ENCODE assay signal across 12 cellular contexts in genomic region chr6:106534564-106534982, GRCh38.
A peak's percentile ranks its signal among the peaks of the same experiment; 100 is the strongest.
DNase-seq lines count a peak whose midpoint lies in the region; ATAC-seq and TF ChIP-seq lines count a peak whose summit lies in the region.
"Had no signal": no experiment of that assay in that cellular context is flagged by ENCODE, and none has a peak within 500 bp of the region (broad histone marks: within the 10 kb centered on the region; RNA-seq: fewer than 3 reads in every experiment).

No MANE protein-coding gene starts in this region.

- no peak for TF ChIP-seq CTCF in CD4-positive, alpha-beta T cell (IDR thresholded peaks at IDR 0.05)

- H3K4me3 Mint-ChIP-seq in CD4-positive, alpha-beta T cell: no peak overlapping the region
- H3K4me3 Mint-ChIP-seq in activated T-cell treated with anti-CD3 and anti-CD28 coated beads, Interleukin-2, amount 50 U/mL, for 72 hours: peak overlapping the region; percentile 38 to 72
- peak overlapping the region in 2 of 8 donors; percentile 17 to 75 for H3K4me3 Mint-ChIP-seq in naive B cell

- H3K27ac Mint-ChIP-seq in CD4-positive, alpha-beta T cell: peak overlapping the region; percentile 17
- H3K27ac Mint-ChIP-seq in activated T-cell treated with anti-CD3 and anti-CD28 coated beads, Interleukin-2, amount 50 U/mL, for 72 hours: peak overlapping the region; percentile 83
- peak overlapping the region; percentile 23 to 84 (median 72) for H3K27ac Mint-ChIP-seq in naive B cell

- H3K9me3 Mint-ChIP-seq in CD4-positive, alpha-beta T cell: no peaks in the 10 kb centered on the region
- H3K9me3 Mint-ChIP-seq in activated T-cell treated with anti-CD3 and anti-CD28 coated beads, Interleukin-2, amount 50 U/mL, for 72 hours: no peaks in the 10 kb centered on the region
- no peaks in the 10 kb centered on the region for H3K9me3 Mint-ChIP-seq in naive B cell

- peaks cover 90% of the 10 kb centered on the region for H3K4me1 Mint-ChIP-seq in CD4-positive, alpha-beta T cell (ENCODE audit: low read depth)
- peaks cover 91% of the 10 kb centered on the region for H3K4me1 Mint-ChIP-seq in activated T-cell treated with anti-CD3 and anti-CD28 coated beads, Interleukin-2, amount 50 U/mL, for 72 hours (ENCODE audit: low read depth)
- H3K4me1 Mint-ChIP-seq in naive B cell: peaks cover 52 to 65% (median 64%) of the 10 kb centered on the region in 3 donors

- peak in 2 of 10 experiments; percentile 28 to 46 for DNase-seq in CD4-positive, alpha-beta T cell
- peak; percentile 75 to 77 for DNase-seq in activated T-cell treated with anti-CD3 and anti-CD28 coated beads, Interleukin-2, amount 50 U/mL, for 72 hours
- DNase-seq in naive B cell (no peak), DMS53 (lab: John Stamatoyannopoulos, UW) (no peak), NAMALWA (ENCODE audit: low spot score) (no peak), SK-N-DZ (ENCODE audit: low spot score) (no peak), NCI-H146 treated with DMSO at 0.1 percent for 48 hours (lab: John Stamatoyannopoulos, UW; ENCODE audit: unreplicated experiment) (no peak)
- DNase-seq: caudate nucleus, MM.1S, NCI-H526 treated with DMSO at 0.1 percent for 48 hours, spleen had no signal

- peaks cover 94% of the 10 kb centered on the region for H3K36me3 Mint-ChIP-seq in CD4-positive, alpha-beta T cell (ENCODE audit: low read depth)
- peaks cover 13 to 32% of the 10 kb centered on the region in 2 donors for H3K36me3 Mint-ChIP-seq in activated T-cell treated with anti-CD3 and anti-CD28 coated beads, Interleukin-2, amount 50 U/mL, for 72 hours (ENCODE audit: insufficient read depth in 2 of 2)
- H3K36me3 Mint-ChIP-seq in naive B cell: peaks cover 46 to 58% of the 10 kb centered on the region in 2 donors

- no peaks in the 10 kb centered on the region for H3K9me3 ChIP-seq in CD4-positive, alpha-beta T cell (ENCODE audit: control insufficient read depth, low read length)
- H3K9me3 ChIP-seq: spleen had no signal

- H3K27me3 Mint-ChIP-seq in CD4-positive, alpha-beta T cell: no peaks in the 10 kb centered on the region
- no peaks in the 10 kb centered on the region for H3K27me3 Mint-ChIP-seq in activated T-cell treated with anti-CD3 and anti-CD28 coated beads, Interleukin-2, amount 50 U/mL, for 72 hours (ENCODE audit: low read depth)
- no peaks in the 10 kb centered on the region for H3K27me3 Mint-ChIP-seq in naive B cell

- POLR2A ChIA-PET in CD4-positive, alpha-beta T cell (lab: Charles Lee): interaction anchor here (2.2 to 3.8 kb wide), 3 partner anchors 9 to 23 kb away, joined by 8 to 23 read pairs (median 21); no protein-coding TSS in a partner anchor

- H3K27me3 ChIP-seq in CD4-positive, alpha-beta T cell (ENCODE audit: control insufficient read depth, insufficient read depth, low read length): no peaks in the 10 kb centered on the region
- H3K27me3 ChIP-seq: spleen had no signal

- H3K27ac ChIP-seq in CD4-positive, alpha-beta T cell (ENCODE audit: low read depth, low read length): no peak overlapping the region

- peak; percentile 49 for ATAC-seq in CD4-positive, alpha-beta T cell (ENCODE audit: poor library complexity)
- ATAC-seq in HG03159 (IDR thresholded peaks at IDR 0.05; ENCODE audit: unreplicated experiment) (peak; percentile 52), naive B cell (ENCODE audit: low read depth in 2 of 2) (peak in 1 of 2 donors; percentile 41)
- ATAC-seq in activated T-cell treated with anti-CD3 and anti-CD28 coated beads, Interleukin-2, amount 50 U/mL, for 72 hours (replicated peaks in 1 of 2): peak; percentile 86 to 90

- intact Hi-C loops in CD4-positive, alpha-beta T cell (cut with DNase I, micrococcal nuclease): loop anchor here in 1 of 2 experiments (10.0 kb wide), 1 partner anchor 540 kb away; no protein-coding TSS in a partner anchor

- CTCF ChIA-PET in CD4-positive, alpha-beta T cell (lab: Charles Lee): interaction anchor here (0.6 to 1.7 kb wide), 7 partner anchors 13 to 32 kb away, joined by 3 to 20 read pairs (median 4); no protein-coding TSS in a partner anchor

Comparison
In these comparisons a context has a peak if more than half of its experiments do, and no peak if none do; other contexts are left out.
1. DNase-seq: peak in activated T-cell treated with anti-CD3 and anti-CD28 coated beads, Interleukin-2, amount 50 U/mL, for 72 hours (2 of 2); none in naive B cell (single experiment), DMS53 (single experiment), NAMALWA (single experiment), SK-N-DZ (single experiment) and NCI-H146 treated with DMSO at 0.1 percent for 48 hours (single experiment).
2. H3K27ac Mint-ChIP-seq: peak in every context shown above with its lines; median percentile 83 in activated T-cell treated with anti-CD3 and anti-CD28 coated beads, Interleukin-2, amount 50 U/mL, for 72 hours; 72 in naive B cell; 17 in CD4-positive, alpha-beta T cell.